Comparison of ENCODE assay signal across 8 cellular contexts in the genomic region with DNA sequence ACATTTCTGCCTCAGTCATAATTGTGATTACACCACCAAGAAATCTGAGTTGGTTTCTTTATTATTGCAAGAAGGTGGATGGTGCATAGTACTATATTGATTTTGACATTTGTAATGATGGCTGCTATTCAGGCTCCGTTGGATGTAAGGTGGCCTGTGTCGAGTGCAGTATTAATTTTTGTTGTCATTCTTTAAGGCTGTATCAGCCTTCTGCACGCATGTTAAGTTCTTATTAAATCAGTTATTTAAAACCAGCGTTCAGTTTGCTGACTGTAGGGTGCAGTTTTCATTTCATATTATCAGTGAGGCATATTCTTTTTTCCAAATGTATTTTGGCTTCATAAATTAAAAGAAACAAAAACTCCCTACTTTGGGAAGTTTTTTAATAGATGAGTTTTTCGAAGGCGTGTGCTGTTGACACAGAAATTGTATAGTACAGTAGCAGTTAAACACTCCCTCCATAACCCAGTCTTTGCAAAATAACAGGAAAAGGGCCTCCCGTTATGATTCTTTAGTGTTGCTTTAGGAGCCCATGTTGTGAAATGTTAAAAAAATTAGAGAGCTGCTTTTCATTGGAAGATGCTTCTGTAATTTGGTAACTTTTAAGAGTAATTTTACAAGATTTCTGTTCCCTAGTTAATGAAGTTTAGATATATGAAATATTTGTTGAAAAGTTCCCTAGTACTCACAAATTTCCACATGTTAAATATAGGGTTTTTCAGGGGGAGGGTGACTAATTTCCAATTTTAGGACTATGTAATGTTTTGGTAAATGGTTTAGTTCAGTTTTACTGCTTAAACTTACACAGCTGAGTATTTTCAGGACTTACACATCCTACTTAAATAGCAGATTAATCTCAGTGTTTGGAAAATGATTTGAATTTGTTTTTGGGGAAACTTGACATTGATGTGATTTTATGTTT. TPM values are rescaled to one million over a fixed set of nuclear protein-coding genes. Genes with fewer than 3 reads are reported as not detected.
A peak's percentile ranks its signal among the peaks of the same experiment; 100 is the strongest.
DNase-seq lines count a peak whose midpoint lies in the region; ATAC-seq and TF ChIP-seq lines count a peak whose summit lies in the region.

No MANE protein-coding gene starts in this region.

- no peaks in the 10 kb centered on the region for H3K36me3 ChIP-seq in suprapubic skin

- TF ChIP-seq EP300 in suprapubic skin (IDR thresholded peaks at IDR 0.05), result no peak

- no peak for ATAC-seq in activated CD8-positive, alpha-beta T cell treated with anti-CD3 and anti-CD28 coated beads for 36 hours
- ATAC-seq in GM21723 (IDR thresholded peaks at IDR 0.05; ENCODE audit: unreplicated experiment), result no peak

- POLR2A ChIA-PET in activated CD8-positive, alpha-beta T cell treated with anti-CD3 and anti-CD28 coated beads for 36 hours (lab: Charles Lee), result no interaction called here

- H3K9me3 ChIP-seq in iPS-18c (ENCODE audit: control insufficient read depth, insufficient read depth, low read length), result no peaks in the 10 kb centered on the region
- no peaks in the 10 kb centered on the region for H3K9me3 ChIP-seq in suprapubic skin

- CTCF ChIA-PET in activated CD8-positive, alpha-beta T cell treated with anti-CD3 and anti-CD28 coated beads for 36 hours (lab: Charles Lee), result interaction anchor here (0.8 to 1.0 kb wide), 2 partner anchors 11 to 118 kb away, joined by 4 to 5 read pairs; no protein-coding TSS in a partner anchor

- no peak for TF ChIP-seq POLR2A in suprapubic skin (IDR thresholded peaks at IDR 0.05)

- DNase-seq in SIG-M5 treated with dmso at 0.1 percent for 504 hours (lab: John Stamatoyannopoulos, UW; ENCODE audit: unreplicated experiment) (peak; percentile 44), SIG-M5 (lab: John Stamatoyannopoulos, UW) (no peak), suprapubic skin (ENCODE audit: low spot score in 2 of 2) (no peak)
- DNase-seq in activated CD8-positive, alpha-beta T cell treated with anti-CD3 and anti-CD28 coated beads for 36 hours, result no peak
- DNase-seq in NK-92 treated with Interleukin-12 subunit alpha and Interleukin-12 subunit beta, amount 100 ng/mL, for 24 hours (lab: John Stamatoyannopoulos, UW), result no peak
- no peak for DNase-seq in stimulated activated CD4-positive, alpha-beta T cell treated with anti-CD3 and anti-CD28 coated beads, Interleukin-4, amount 100 ng/mL, for 1 hour

- H3K4me1 Mint-ChIP-seq in activated CD8-positive, alpha-beta T cell treated with anti-CD3 and anti-CD28 coated beads for 36 hours (ENCODE audit: low read depth), result peaks cover 33% of the 10 kb centered on the region

- no peaks in the 10 kb centered on the region for H3K27me3 ChIP-seq in suprapubic skin

- H3K4me3 ChIP-seq in iPS-18c (ENCODE audit: insufficient read depth, low read depth, low read length) (peak overlapping the region; percentile 91), suprapubic skin (peak overlapping the region; percentile 94)

- peaks cover 53% of the 10 kb centered on the region for H3K4me1 ChIP-seq in suprapubic skin

- H3K27ac Mint-ChIP-seq in activated CD8-positive, alpha-beta T cell treated with anti-CD3 and anti-CD28 coated beads for 36 hours, result no peak overlapping the region

- TF ChIP-seq CTCF in activated CD8-positive, alpha-beta T cell treated with anti-CD3 and anti-CD28 coated beads for 36 hours (IDR thresholded peaks at IDR 0.05), result no peak
- no peak for TF ChIP-seq CTCF in suprapubic skin (IDR thresholded peaks at IDR 0.05)

- H3K27ac ChIP-seq in suprapubic skin, result peak overlapping the region; percentile 100

- WGBS in suprapubic skin, result 9% methylated on average over 7 of the region's 7 CpGs

- H3K4me3 Mint-ChIP-seq in activated CD8-positive, alpha-beta T cell treated with anti-CD3 and anti-CD28 coated beads for 36 hours, result peak overlapping the region; percentile 89

- intact Hi-C loops in activated CD8-positive, alpha-beta T cell treated with anti-CD3 and anti-CD28 coated beads for 36 hours (cut with micrococcal nuclease), result loop anchor here (5.0 kb wide), 1 partner anchor 113 kb away; no protein-coding TSS in a partner anchor

- H3K36me3 Mint-ChIP-seq in activated CD8-positive, alpha-beta T cell treated with anti-CD3 and anti-CD28 coated beads for 36 hours (ENCODE audit: low read depth), result no peaks in the 10 kb centered on the region

- no peaks in the 10 kb centered on the region for H3K9me3 Mint-ChIP-seq in activated CD8-positive, alpha-beta T cell treated with anti-CD3 and anti-CD28 coated beads for 36 hours

- peaks cover 5% of the 10 kb centered on the region for H3K27me3 Mint-ChIP-seq in activated CD8-positive, alpha-beta T cell treated with anti-CD3 and anti-CD28 coated beads for 36 hours

RNA-seq across cellular contexts. Expression of a gene that starts 1.9 kb away (rescaled TPM):
- 1 to 10 TPM; 1.8 to 2.1 TPM for total RNA-seq in activated CD8-positive, alpha-beta T cell treated with anti-CD3 and anti-CD28 coated beads for 36 hours
- 10 to 100 TPM; 26.5 to 47.4 (median 33.3) TPM for total RNA-seq in suprapubic skin

Comparison
In these comparisons a context has a peak if more than half of its experiments do, and no peak if none do; other contexts are left out.
1. RNA of a gene that starts 1.9 kb away (total RNA-seq): 26.5 to 47.4 TPM in suprapubic skin; 1.8 to 2.1 TPM in activated CD8-positive, alpha-beta T cell treated with anti-CD3 and anti-CD28 coated beads for 36 hours; every median in the first group is over 4 times any median in the second.